1 cellular context compared by ENCODE assay signal in genomic region chr7:93160410-93160809, GRCh38.
A peak's percentile ranks its signal among the peaks of the same experiment; 100 is the strongest.
TF ChIP-seq lines count a peak whose summit lies in the region.

No MANE protein-coding gene starts in this region.

TF ChIP-seq in SK-N-SH, 30 proteins besides CTCF, POLR2A, EP300 and RAD21 (continued from another document):
- TF ChIP-seq, protein P1, sequence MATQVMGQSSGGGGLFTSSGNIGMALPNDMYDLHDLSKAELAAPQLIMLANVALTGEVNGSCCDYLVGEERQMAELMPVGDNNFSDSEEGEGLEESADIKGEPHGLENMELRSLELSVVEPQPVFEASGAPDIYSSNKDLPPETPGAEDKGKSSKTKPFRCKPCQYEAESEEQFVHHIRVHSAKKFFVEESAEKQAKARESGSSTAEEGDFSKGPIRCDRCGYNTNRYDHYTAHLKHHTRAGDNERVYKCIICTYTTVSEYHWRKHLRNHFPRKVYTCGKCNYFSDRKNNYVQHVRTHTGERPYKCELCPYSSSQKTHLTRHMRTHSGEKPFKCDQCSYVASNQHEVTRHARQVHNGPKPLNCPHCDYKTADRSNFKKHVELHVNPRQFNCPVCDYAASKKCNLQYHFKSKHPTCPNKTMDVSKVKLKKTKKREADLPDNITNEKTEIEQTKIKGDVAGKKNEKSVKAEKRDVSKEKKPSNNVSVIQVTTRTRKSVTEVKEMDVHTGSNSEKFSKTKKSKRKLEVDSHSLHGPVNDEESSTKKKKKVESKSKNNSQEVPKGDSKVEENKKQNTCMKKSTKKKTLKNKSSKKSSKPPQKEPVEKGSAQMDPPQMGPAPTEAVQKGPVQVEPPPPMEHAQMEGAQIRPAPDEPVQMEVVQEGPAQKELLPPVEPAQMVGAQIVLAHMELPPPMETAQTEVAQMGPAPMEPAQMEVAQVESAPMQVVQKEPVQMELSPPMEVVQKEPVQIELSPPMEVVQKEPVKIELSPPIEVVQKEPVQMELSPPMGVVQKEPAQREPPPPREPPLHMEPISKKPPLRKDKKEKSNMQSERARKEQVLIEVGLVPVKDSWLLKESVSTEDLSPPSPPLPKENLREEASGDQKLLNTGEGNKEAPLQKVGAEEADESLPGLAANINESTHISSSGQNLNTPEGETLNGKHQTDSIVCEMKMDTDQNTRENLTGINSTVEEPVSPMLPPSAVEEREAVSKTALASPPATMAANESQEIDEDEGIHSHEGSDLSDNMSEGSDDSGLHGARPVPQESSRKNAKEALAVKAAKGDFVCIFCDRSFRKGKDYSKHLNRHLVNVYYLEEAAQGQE (IDR thresholded peaks at IDR 0.05; ENCODE audit: low read depth, low read length) = no peak
- TF ChIP-seq JUND (IDR thresholded peaks at IDR 0.05) (peak; percentile 13; the same call in 1 of the 2 replicates), TCF12 (IDR thresholded peaks at IDR 0.05) (peak; percentile 41; the same call in 1 of the 2 replicates), PBX3 (IDR thresholded peaks at IDR 0.05) (peak; percentile 64), RXRA (IDR thresholded peaks at IDR 0.05; ENCODE audit: borderline replicate concordance, low read depth) (peak; percentile 48)
